9 cellular contexts compared by ENCODE assay signal in genomic region chr6:166258854-166259276, GRCh38. TPM values are rescaled to one million over a fixed set of nuclear protein-coding genes. Genes with fewer than 3 reads are reported as not detected.
DNase-seq lines count a peak whose midpoint lies in the region; ATAC-seq and TF ChIP-seq lines count a peak whose summit lies in the region.
"Had no signal": no experiment of that assay in that cellular context is flagged by ENCODE, and none has a peak within 500 bp of the region (broad histone marks: within the 10 kb centered on the region; RNA-seq: fewer than 3 reads in every experiment).

No MANE protein-coding gene starts in this region.

- TF ChIP-seq CTCF in right atrium auricular region (IDR thresholded peaks at IDR 0.05) (no peak), osteocyte (IDR thresholded peaks at IDR 0.05) (no peak), A673 (conservative IDR thresholded peaks at IDR 0.05; ENCODE audit: low read depth, low read length) (no peak)
- no peak for TF ChIP-seq CTCF in activated CD8-positive, alpha-beta T cell treated with anti-CD3 and anti-CD28 coated beads for 36 hours (IDR thresholded peaks at IDR 0.05)

- peaks cover 9% of the 10 kb centered on the region for H3K27me3 Mint-ChIP-seq in activated CD8-positive, alpha-beta T cell treated with anti-CD3 and anti-CD28 coated beads for 36 hours
- H3K27me3 Mint-ChIP-seq in osteocyte (ENCODE audit: unreplicated experiment): peaks cover 38% of the 10 kb centered on the region

- peak overlapping the region; percentile 53 for H3K4me3 Mint-ChIP-seq in activated CD8-positive, alpha-beta T cell treated with anti-CD3 and anti-CD28 coated beads for 36 hours
- H3K4me3 Mint-ChIP-seq in osteocyte (ENCODE audit: unreplicated experiment): no peak overlapping the region

- H3K27ac ChIP-seq in right atrium auricular region (no peak overlapping the region), muscle layer of duodenum (ENCODE audit: low read length) (peak overlapping the region; percentile 45), A673 (ENCODE audit: low read depth, low read length, poor library complexity, severe bottlenecking) (no peak overlapping the region)

- peaks cover 6% of the 10 kb centered on the region for H3K9me3 Mint-ChIP-seq in activated CD8-positive, alpha-beta T cell treated with anti-CD3 and anti-CD28 coated beads for 36 hours
- no peaks in the 10 kb centered on the region for H3K9me3 Mint-ChIP-seq in osteocyte (ENCODE audit: unreplicated experiment)

- H3K27ac Mint-ChIP-seq in activated CD8-positive, alpha-beta T cell treated with anti-CD3 and anti-CD28 coated beads for 36 hours: peak overlapping the region; percentile 83
- no peak overlapping the region for H3K27ac Mint-ChIP-seq in osteocyte (ENCODE audit: unreplicated experiment)

- peak; percentile 48 for ATAC-seq in Right ventricle myocardium inferior
- peak; percentile 77 for ATAC-seq in activated CD8-positive, alpha-beta T cell treated with anti-CD3 and anti-CD28 coated beads for 36 hours

- no peaks in the 10 kb centered on the region for H3K36me3 Mint-ChIP-seq in activated CD8-positive, alpha-beta T cell treated with anti-CD3 and anti-CD28 coated beads for 36 hours (ENCODE audit: low read depth)
- H3K36me3 Mint-ChIP-seq in osteocyte (ENCODE audit: unreplicated experiment): no peaks in the 10 kb centered on the region

- DNase-seq in Right ventricle myocardium inferior (ENCODE audit: missing footprints) (peak; percentile 89), right atrium auricular region (ENCODE audit: low spot score) (no peak), HT-29 (ENCODE audit: low spot score) (peak; percentile 50), NCI-H446 treated with DMSO at 0.1 percent for 48 hours (lab: John Stamatoyannopoulos, UW) (no peak), osteocyte (ENCODE audit: extremely low spot score, unreplicated experiment) (no peak), A673 (ENCODE audit: low spot score) (no peak)
- peak; percentile 70 for DNase-seq in activated CD8-positive, alpha-beta T cell treated with anti-CD3 and anti-CD28 coated beads for 36 hours

- no peaks in the 10 kb centered on the region for H3K9me3 ChIP-seq in right atrium auricular region
- no peaks in the 10 kb centered on the region for H3K9me3 ChIP-seq in muscle layer of duodenum (ENCODE audit: control insufficient read depth in 1 of 2, low read length in 2 of 2)
- H3K9me3 ChIP-seq in A673 (ENCODE audit: low read depth, low read length, poor library complexity, severe bottlenecking): no peaks in the 10 kb centered on the region

- peaks cover 33% of the 10 kb centered on the region for H3K4me1 Mint-ChIP-seq in activated CD8-positive, alpha-beta T cell treated with anti-CD3 and anti-CD28 coated beads for 36 hours (ENCODE audit: low read depth)
- peaks cover 3% of the 10 kb centered on the region for H3K4me1 Mint-ChIP-seq in osteocyte (ENCODE audit: unreplicated experiment)

- H3K36me3 ChIP-seq in right atrium auricular region (no peaks in the 10 kb centered on the region), muscle layer of duodenum (ENCODE audit: control insufficient read depth in 1 of 2, insufficient read depth in 2 of 2, low read length in 2 of 2) (no peaks in the 10 kb centered on the region), A673 (ENCODE audit: insufficient read depth, low read length, poor library complexity, severe bottlenecking) (no peaks in the 10 kb centered on the region)

- H3K4me1 ChIP-seq in right atrium auricular region (peaks cover 0 to 3% of the 10 kb centered on the region in 2 donors), muscle layer of duodenum (ENCODE audit: control insufficient read depth in 1 of 2, insufficient read depth in 2 of 2, low read length in 2 of 2) (peaks cover 0 to 3% of the 10 kb centered on the region in 2 donors), A673 (ENCODE audit: insufficient read depth, low read length, poor library complexity, severe bottlenecking) (no peaks in the 10 kb centered on the region)

- no TSS peak for BruUV-seq in A673 (replicated peaks; lab: Mats Ljungman, UMichigan)

- H3K27me3 ChIP-seq in right atrium auricular region (peaks cover 0 to 3% of the 10 kb centered on the region in 2 donors), muscle layer of duodenum (ENCODE audit: low read depth, low read length) (peaks cover 5% of the 10 kb centered on the region), A673 (replicated peaks; ENCODE audit: insufficient read depth, low read depth, low read length, poor library complexity) (peaks cover 31% of the 10 kb centered on the region)

- CTCF ChIA-PET in activated CD8-positive, alpha-beta T cell treated with anti-CD3 and anti-CD28 coated beads for 36 hours (lab: Charles Lee): interaction anchor here (1.3 to 2.4 kb wide), 2 partner anchors 9 to 17 kb away, joined by 3 to 8 read pairs; no protein-coding TSS in a partner anchor
- CTCF ChIA-PET in A673 (lab: Charles Lee): no interaction called here

- POLR2A ChIA-PET in activated CD8-positive, alpha-beta T cell treated with anti-CD3 and anti-CD28 coated beads for 36 hours (lab: Charles Lee): interaction anchor here (0.9 to 1.9 kb wide), 3 partner anchors 9 to 159 kb away, joined by 3 to 5 read pairs (median 3); no protein-coding TSS in a partner anchor
- POLR2A ChIA-PET in A673 (lab: Charles Lee; ENCODE audit: low non-redundant PET): no interaction called here

- H3K4me3 ChIP-seq in right atrium auricular region (no peak overlapping the region), muscle layer of duodenum (ENCODE audit: low read depth in 1 of 2, low read length in 2 of 2) (peak overlapping the region in 1 of 2 donors; percentile 7), A673 (ENCODE audit: low read depth, low read length, poor library complexity, severe bottlenecking) (no peak overlapping the region)

- intact Hi-C loops in Right ventricle myocardium inferior (cut with DNase I) (no loop called here), A673 (cut with micrococcal nuclease; ENCODE audit: unreplicated experiment) (no loop called here)
- intact Hi-C loops in activated CD8-positive, alpha-beta T cell treated with anti-CD3 and anti-CD28 coated beads for 36 hours (cut with micrococcal nuclease): no loop called here

RNA-seq across cellular contexts. Expression of gene PRR18, which starts 49.3 kb away (rescaled TPM):
- 0.11 TPM for total RNA-seq in Right ventricle myocardium inferior
- not detected for total RNA-seq in right atrium auricular region
- 0.05 TPM in 1 of 2 replicates, not detected in the other for total RNA-seq in HT-29 (2014; rRNA removed; shearing (Covaris generic))
- under 1 TPM; 0.23 to 0.27 TPM for total RNA-seq in activated CD8-positive, alpha-beta T cell treated with anti-CD3 and anti-CD28 coated beads for 36 hours
- not detected in 2 replicates for total RNA-seq in osteocyte
- 0.17 and 0.50 TPM in 2 replicates for total RNA-seq in A673 (2021)
- total RNA-seq: urinary bladder had no signal

Comparison
In these comparisons a context has a peak if more than half of its experiments do, and no peak if none do; other contexts are left out.
1. DNase-seq: peak in Right ventricle myocardium inferior (single experiment), HT-29 (single experiment) and activated CD8-positive, alpha-beta T cell treated with anti-CD3 and anti-CD28 coated beads for 36 hours (single experiment); none in right atrium auricular region (single experiment), NCI-H446 treated with DMSO at 0.1 percent for 48 hours (single experiment), osteocyte (single experiment) and A673 (single experiment).